1 cellular context compared by ENCODE assay signal in the genomic region with DNA sequence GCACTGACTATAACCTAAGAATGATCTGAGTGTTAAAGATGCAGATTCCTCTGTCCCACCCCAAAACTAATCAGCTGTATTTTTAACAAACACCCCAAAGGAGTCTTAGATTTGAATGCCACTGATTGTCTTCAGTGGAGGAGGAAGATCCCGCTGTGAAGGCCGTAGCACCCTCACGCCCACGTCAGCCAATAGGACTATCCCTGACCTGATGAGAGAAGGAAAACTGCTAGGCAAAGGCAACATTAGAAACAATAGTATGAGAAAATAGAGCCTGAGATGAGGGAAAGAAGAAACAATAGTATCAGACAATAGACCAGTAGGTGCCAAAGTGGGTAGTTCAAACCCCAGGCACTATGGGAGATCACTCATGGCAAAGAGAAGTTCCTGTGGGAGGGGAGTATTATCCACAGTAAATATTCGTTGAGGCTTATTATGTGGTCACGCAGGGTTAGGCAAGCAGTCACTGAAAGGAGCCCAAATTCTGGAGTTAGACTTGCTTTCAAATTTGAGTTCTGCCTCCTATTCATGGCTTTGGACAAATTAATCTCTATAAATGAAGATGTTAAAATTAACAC.
TF ChIP-seq lines count a peak whose summit lies in the region.

No MANE protein-coding gene starts in this region.

TF ChIP-seq in HepG2, 621 proteins besides CTCF, POLR2A, EP300 and RAD21 (continued from another document and continues in another):
- TF ChIP-seq, protein P1, sequence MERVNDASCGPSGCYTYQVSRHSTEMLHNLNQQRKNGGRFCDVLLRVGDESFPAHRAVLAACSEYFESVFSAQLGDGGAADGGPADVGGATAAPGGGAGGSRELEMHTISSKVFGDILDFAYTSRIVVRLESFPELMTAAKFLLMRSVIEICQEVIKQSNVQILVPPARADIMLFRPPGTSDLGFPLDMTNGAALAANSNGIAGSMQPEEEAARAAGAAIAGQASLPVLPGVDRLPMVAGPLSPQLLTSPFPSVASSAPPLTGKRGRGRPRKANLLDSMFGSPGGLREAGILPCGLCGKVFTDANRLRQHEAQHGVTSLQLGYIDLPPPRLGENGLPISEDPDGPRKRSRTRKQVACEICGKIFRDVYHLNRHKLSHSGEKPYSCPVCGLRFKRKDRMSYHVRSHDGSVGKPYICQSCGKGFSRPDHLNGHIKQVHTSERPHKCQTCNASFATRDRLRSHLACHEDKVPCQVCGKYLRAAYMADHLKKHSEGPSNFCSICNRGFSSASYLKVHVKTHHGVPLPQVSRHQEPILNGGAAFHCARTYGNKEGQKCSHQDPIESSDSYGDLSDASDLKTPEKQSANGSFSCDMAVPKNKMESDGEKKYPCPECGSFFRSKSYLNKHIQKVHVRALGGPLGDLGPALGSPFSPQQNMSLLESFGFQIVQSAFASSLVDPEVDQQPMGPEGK (CRISPR knock-in tag; IDR thresholded peaks at IDR 0.05) = 0 out of 2 replicates have a peak, but pooled peaks have one; percentile 2
- 0 out of 2 replicates have a peak, but pooled peaks have one; percentile 46 for TF ChIP-seq SMYD3 (CRISPR knock-in tag; IDR thresholded peaks at IDR 0.05)
- no peak for TF ChIP-seq GABPB1 (CRISPR knock-in tag; IDR thresholded peaks at IDR 0.05)
- TF ChIP-seq, protein P2, sequence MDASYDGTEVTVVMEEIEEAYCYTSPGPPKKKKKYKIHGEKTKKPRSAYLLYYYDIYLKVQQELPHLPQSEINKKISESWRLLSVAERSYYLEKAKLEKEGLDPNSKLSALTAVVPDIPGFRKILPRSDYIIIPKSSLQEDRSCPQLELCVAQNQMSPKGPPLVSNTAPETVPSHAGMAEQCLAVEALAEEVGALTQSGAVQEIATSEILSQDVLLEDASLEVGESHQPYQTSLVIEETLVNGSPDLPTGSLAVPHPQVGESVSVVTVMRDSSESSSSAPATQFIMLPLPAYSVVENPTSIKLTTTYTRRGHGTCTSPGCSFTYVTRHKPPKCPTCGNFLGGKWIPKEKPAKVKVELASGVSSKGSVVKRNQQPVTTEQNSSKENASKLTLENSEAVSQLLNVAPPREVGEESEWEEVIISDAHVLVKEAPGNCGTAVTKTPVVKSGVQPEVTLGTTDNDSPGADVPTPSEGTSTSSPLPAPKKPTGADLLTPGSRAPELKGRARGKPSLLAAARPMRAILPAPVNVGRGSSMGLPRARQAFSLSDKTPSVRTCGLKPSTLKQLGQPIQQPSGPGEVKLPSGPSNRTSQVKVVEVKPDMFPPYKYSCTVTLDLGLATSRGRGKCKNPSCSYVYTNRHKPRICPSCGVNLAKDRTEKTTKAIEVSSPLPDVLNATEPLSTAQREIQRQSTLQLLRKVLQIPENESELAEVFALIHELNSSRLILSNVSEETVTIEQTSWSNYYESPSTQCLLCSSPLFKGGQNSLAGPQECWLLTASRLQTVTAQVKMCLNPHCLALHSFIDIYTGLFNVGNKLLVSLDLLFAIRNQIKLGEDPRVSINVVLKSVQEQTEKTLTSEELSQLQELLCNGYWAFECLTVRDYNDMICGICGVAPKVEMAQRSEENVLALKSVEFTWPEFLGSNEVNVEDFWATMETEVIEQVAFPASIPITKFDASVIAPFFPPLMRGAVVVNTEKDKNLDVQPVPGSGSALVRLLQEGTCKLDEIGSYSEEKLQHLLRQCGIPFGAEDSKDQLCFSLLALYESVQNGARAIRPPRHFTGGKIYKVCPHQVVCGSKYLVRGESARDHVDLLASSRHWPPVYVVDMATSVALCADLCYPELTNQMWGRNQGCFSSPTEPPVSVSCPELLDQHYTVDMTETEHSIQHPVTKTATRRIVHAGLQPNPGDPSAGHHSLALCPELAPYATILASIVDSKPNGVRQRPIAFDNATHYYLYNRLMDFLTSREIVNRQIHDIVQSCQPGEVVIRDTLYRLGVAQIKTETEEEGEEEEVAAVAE (CRISPR knock-in tag; IDR thresholded peaks at IDR 0.05; ENCODE audit: borderline replicate concordance) = 0 out of 2 replicates have a peak, but pooled peaks have one; percentile 15
- no peak for TF ChIP-seq RFX5 (IDR thresholded peaks at IDR 0.05; ENCODE audit: low read depth, low read length)
- TF ChIP-seq, protein P3, sequence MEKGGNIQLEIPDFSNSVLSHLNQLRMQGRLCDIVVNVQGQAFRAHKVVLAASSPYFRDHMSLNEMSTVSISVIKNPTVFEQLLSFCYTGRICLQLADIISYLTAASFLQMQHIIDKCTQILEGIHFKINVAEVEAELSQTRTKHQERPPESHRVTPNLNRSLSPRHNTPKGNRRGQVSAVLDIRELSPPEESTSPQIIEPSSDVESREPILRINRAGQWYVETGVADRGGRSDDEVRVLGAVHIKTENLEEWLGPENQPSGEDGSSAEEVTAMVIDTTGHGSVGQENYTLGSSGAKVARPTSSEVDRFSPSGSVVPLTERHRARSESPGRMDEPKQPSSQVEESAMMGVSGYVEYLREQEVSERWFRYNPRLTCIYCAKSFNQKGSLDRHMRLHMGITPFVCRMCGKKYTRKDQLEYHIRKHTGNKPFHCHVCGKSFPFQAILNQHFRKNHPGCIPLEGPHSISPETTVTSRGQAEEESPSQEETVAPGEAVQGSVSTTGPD (CRISPR knock-in tag; IDR thresholded peaks at IDR 0.05) = no peak; the same call in 1 of the 2 replicates
- no peak for TF ChIP-seq ZNF607 (CRISPR knock-in tag; IDR thresholded peaks at IDR 0.05; ENCODE audit: borderline replicate concordance)
- no peak for TF ChIP-seq IRF2 (CRISPR knock-in tag; IDR thresholded peaks at IDR 0.05)
- TF ChIP-seq, protein P4, sequence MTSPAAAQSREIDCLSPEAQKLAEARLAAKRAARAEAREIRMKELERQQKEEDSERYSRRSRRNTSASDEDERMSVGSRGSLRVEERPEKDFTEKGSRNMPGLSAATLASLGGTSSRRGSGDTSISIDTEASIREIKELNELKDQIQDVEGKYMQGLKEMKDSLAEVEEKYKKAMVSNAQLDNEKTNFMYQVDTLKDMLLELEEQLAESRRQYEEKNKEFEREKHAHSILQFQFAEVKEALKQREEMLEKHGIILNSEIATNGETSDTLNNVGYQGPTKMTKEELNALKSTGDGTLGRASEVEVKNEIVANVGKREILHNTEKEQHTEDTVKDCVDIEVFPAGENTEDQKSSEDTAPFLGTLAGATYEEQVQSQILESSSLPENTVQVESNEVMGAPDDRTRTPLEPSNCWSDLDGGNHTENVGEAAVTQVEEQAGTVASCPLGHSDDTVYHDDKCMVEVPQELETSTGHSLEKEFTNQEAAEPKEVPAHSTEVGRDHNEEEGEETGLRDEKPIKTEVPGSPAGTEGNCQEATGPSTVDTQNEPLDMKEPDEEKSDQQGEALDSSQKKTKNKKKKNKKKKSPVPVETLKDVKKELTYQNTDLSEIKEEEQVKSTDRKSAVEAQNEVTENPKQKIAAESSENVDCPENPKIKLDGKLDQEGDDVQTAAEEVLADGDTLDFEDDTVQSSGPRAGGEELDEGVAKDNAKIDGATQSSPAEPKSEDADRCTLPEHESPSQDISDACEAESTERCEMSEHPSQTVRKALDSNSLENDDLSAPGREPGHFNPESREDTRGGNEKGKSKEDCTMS (CRISPR knock-in tag; conservative IDR thresholded peaks at IDR 0.05) = no peak
- TF ChIP-seq ZNF317 (CRISPR knock-in tag; IDR thresholded peaks at IDR 0.05) = no peak
- 0 out of 2 replicates have a peak, but pooled peaks have one; percentile 7 for TF ChIP-seq ZNF230 (CRISPR knock-in tag; IDR thresholded peaks at IDR 0.05)
- 0 out of 2 replicates have a peak, but pooled peaks have one; percentile 49 for TF ChIP-seq SNAI1 (CRISPR knock-in tag; IDR thresholded peaks at IDR 0.05; ENCODE audit: borderline replicate concordance)
- no peak for TF ChIP-seq ZSCAN22 (CRISPR knock-in tag; IDR thresholded peaks at IDR 0.05)
- no peak for TF ChIP-seq SOX13 (IDR thresholded peaks at IDR 0.05)
- TF ChIP-seq SOX13 (CRISPR knock-in tag; conservative IDR thresholded peaks at IDR 0.05 in 1 of 2, IDR thresholded peaks at IDR 0.05 in 1 of 2) = 0 out of 4 replicates have a peak, but pooled peaks of 1 of the 2 experiments have one; percentile 28
- TF ChIP-seq, protein P5, sequence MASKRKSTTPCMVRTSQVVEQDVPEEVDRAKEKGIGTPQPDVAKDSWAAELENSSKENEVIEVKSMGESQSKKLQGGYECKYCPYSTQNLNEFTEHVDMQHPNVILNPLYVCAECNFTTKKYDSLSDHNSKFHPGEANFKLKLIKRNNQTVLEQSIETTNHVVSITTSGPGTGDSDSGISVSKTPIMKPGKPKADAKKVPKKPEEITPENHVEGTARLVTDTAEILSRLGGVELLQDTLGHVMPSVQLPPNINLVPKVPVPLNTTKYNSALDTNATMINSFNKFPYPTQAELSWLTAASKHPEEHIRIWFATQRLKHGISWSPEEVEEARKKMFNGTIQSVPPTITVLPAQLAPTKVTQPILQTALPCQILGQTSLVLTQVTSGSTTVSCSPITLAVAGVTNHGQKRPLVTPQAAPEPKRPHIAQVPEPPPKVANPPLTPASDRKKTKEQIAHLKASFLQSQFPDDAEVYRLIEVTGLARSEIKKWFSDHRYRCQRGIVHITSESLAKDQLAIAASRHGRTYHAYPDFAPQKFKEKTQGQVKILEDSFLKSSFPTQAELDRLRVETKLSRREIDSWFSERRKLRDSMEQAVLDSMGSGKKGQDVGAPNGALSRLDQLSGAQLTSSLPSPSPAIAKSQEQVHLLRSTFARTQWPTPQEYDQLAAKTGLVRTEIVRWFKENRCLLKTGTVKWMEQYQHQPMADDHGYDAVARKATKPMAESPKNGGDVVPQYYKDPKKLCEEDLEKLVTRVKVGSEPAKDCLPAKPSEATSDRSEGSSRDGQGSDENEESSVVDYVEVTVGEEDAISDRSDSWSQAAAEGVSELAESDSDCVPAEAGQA (IDR thresholded peaks at IDR 0.05; ENCODE audit: low read depth) = no peak
- TF ChIP-seq, protein P5 (CRISPR knock-in tag; IDR thresholded peaks at IDR 0.05; ENCODE audit: borderline replicate concordance) = 0 out of 2 replicates have a peak, but pooled peaks have one; percentile 3
- 0 out of 2 replicates have a peak, but pooled peaks have one; percentile 9 for TF ChIP-seq MAF1 (CRISPR knock-in tag; IDR thresholded peaks at IDR 0.05; ENCODE audit: borderline replicate concordance)
- TF ChIP-seq, protein P6, sequence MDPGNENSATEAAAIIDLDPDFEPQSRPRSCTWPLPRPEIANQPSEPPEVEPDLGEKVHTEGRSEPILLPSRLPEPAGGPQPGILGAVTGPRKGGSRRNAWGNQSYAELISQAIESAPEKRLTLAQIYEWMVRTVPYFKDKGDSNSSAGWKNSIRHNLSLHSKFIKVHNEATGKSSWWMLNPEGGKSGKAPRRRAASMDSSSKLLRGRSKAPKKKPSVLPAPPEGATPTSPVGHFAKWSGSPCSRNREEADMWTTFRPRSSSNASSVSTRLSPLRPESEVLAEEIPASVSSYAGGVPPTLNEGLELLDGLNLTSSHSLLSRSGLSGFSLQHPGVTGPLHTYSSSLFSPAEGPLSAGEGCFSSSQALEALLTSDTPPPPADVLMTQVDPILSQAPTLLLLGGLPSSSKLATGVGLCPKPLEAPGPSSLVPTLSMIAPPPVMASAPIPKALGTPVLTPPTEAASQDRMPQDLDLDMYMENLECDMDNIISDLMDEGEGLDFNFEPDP (CRISPR knock-in tag; conservative IDR thresholded peaks at IDR 0.05) = no peak
- TF ChIP-seq NONO (IDR thresholded peaks at IDR 0.05) = no peak
- no peak for TF ChIP-seq NONO (CRISPR knock-in tag; conservative IDR thresholded peaks at IDR 0.05)
- TF ChIP-seq, protein P7, sequence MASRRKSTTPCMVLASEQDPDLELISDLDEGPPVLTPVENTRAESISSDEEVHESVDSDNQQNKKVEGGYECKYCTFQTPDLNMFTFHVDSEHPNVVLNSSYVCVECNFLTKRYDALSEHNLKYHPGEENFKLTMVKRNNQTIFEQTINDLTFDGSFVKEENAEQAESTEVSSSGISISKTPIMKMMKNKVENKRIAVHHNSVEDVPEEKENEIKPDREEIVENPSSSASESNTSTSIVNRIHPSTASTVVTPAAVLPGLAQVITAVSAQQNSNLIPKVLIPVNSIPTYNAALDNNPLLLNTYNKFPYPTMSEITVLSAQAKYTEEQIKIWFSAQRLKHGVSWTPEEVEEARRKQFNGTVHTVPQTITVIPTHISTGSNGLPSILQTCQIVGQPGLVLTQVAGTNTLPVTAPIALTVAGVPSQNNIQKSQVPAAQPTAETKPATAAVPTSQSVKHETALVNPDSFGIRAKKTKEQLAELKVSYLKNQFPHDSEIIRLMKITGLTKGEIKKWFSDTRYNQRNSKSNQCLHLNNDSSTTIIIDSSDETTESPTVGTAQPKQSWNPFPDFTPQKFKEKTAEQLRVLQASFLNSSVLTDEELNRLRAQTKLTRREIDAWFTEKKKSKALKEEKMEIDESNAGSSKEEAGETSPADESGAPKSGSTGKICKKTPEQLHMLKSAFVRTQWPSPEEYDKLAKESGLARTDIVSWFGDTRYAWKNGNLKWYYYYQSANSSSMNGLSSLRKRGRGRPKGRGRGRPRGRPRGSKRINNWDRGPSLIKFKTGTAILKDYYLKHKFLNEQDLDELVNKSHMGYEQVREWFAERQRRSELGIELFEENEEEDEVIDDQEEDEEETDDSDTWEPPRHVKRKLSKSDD (CRISPR knock-in tag; IDR thresholded peaks at IDR 0.05; ENCODE audit: low read depth) = peak; percentile 27; the same call in 1 of the 2 replicates
